ENCODE assay signal across 8 cellular contexts in the genomic region with DNA sequence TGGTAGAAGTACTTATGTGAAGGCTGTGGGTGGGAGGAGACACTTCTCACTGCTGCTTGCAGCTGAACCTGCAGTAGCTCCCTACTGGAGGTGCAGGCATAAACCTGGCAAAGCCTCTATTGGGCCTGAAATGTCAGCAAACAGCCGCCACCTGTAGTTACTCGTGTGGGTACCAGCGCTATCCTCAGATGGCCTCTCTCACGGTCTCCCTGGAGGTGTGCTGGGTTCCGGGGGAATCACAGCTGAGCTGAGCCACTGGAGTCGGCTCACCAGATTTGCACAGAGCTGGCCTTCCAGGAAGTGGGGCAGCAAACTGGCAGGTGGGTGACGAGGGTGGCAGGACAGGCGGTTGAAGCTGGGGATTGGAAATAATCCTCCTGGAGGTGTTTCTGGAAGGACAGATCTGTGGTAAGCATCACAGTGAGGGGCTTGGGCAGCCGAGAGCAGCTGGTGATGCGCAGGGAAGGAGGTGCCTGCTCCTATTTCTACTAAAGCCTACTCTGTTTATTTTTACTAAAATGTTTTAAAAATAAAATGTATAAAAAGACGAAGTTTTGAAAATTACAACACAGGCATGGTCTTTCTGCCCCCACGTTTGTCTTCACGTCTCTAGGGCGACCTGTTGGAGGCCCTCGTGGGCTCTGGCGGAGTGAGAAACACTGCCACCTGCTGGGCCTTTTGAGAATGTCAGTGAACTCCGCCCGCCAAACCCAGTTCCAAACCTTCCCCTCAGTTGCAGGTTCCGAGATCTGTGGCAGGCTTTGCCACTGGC.
DNase-seq lines count a peak whose midpoint lies in the region; ATAC-seq, FAIRE-seq and TF ChIP-seq lines count a peak whose summit lies in the region.

No MANE protein-coding gene starts in this region.

- peak overlapping the region; percentile 35 for H3K27ac ChIP-seq in keratinocyte (ENCODE audit: control insufficient read depth, insufficient read depth, low read length)

- H3K36me3 ChIP-seq in bronchial epithelial cell (ENCODE audit: control insufficient read depth, insufficient read depth, low read length) (no peaks in the 10 kb centered on the region), keratinocyte (ENCODE audit: control insufficient read depth in 2 of 2, extremely low read depth in 1 of 2, insufficient read depth in 2 of 2, low read length in 2 of 2) (no peaks in the 10 kb centered on the region)

- H3K9me3 ChIP-seq in keratinocyte (ENCODE audit: control insufficient read depth, low read depth, low read length), result no peaks in the 10 kb centered on the region

- H3K27me3 ChIP-seq in bronchial epithelial cell (ENCODE audit: control insufficient read depth, insufficient read depth, low read length) (no peaks in the 10 kb centered on the region), keratinocyte (ENCODE audit: control insufficient read depth, extremely low read depth, insufficient read depth, low read length) (no peaks in the 10 kb centered on the region)

- peak overlapping the region; percentile 10 for H2AFZ ChIP-seq in keratinocyte (ENCODE audit: control insufficient read depth, low read length)

- H3K4me2 ChIP-seq in keratinocyte (ENCODE audit: control insufficient read depth, extremely low read depth, insufficient read depth, low read depth, low read length), result peak overlapping the region; percentile 40

- peak; percentile 93 for ATAC-seq in activated B cell treated with CpG ODN at 0.5 μM for 24 hours (ENCODE audit: low read depth)
- ATAC-seq in GM18520 (IDR thresholded peaks at IDR 0.05; ENCODE audit: unreplicated experiment), result no peak

- peaks cover 7% of the 10 kb centered on the region for H3K4me1 Mint-ChIP-seq in activated B cell treated with CpG ODN at 0.5 μM for 24 hours

- dilution Hi-C loops in keratinocyte (cut with MboI; ENCODE audit: extremely low pct_ligation_motif_present, low sequenced_read_pairs), result no loop called here

- H3K27me3 Mint-ChIP-seq in activated B cell treated with CpG ODN at 0.5 μM for 24 hours, result no peaks in the 10 kb centered on the region

- no peaks in the 10 kb centered on the region for H3K79me2 ChIP-seq in keratinocyte (ENCODE audit: control insufficient read depth, insufficient read depth, low read length)

- CTCF ChIA-PET in activated B cell treated with CpG ODN at 0.5 μM for 24 hours (lab: Charles Lee), result interaction anchor here (0.8 to 2.4 kb wide), 12 partner anchors 11 to 293 kb away, joined by 3 to 23 read pairs (median 5); a partner anchor contains a TSS

- no peak overlapping the region for H3K27ac Mint-ChIP-seq in activated B cell treated with CpG ODN at 0.5 μM for 24 hours

- DNase-seq in DMS153 (lab: John Stamatoyannopoulos, UW), result peak; percentile 66
- DNase-seq in HFF-Myc (ENCODE audit: extremely low read depth, low read depth), result no peak
- peak; percentile 71 for DNase-seq in NCI-H2196 (lab: John Stamatoyannopoulos, UW; ENCODE audit: unreplicated experiment)
- DNase-seq in activated B cell treated with CpG ODN at 0.5 μM for 24 hours, result peak; percentile 54
- DNase-seq in bronchial epithelial cell (ENCODE audit: low read depth), result peak; percentile 46
- no peak for DNase-seq in keratinocyte (ENCODE audit: low read depth, low spot score)
- DNase-seq in stimulated activated CD4-positive, alpha-beta T cell treated with anti-CD3 and anti-CD28 coated beads, Interleukin-1b, Interleukin-23, amount 100 ng/mL, for 24 hours (ENCODE audit: low read depth in 4 of 4, low spot score in 1 of 4), result peak; percentile 47 to 62 (median 56)

- H3K9ac ChIP-seq in keratinocyte (ENCODE audit: control insufficient read depth, extremely low read depth, insufficient read depth, low read length), result no peak overlapping the region

- intact Hi-C loops in activated B cell treated with CpG ODN at 0.5 μM for 24 hours (cut with micrococcal nuclease), result loop anchor here (1.0 to 2.0 kb wide), 5 partner anchors 96 to 292 kb away; a partner anchor contains a TSS

- POLR2A ChIA-PET in activated B cell treated with CpG ODN at 0.5 μM for 24 hours (lab: Charles Lee), result interaction anchor here (1.2 to 1.3 kb wide), 3 partner anchors 96 to 134 kb away, joined by 3 to 6 read pairs (median 4); a partner anchor contains a TSS

- TF ChIP-seq CTCF in HFF-Myc (IDR thresholded peaks at IDR 0.05; ENCODE audit: low read depth, low read length, missing control alignments) (peak; percentile 81), activated B cell treated with CpG ODN at 0.5 μM for 24 hours (IDR thresholded peaks at IDR 0.05) (peak; percentile 32), bronchial epithelial cell (IDR thresholded peaks at IDR 0.05; ENCODE audit: insufficient read depth, low read length, severe bottlenecking) (peak; percentile 75), keratinocyte (optimal IDR thresholded peaks at IDR 0.05 in 1 of 3, IDR thresholded peaks at IDR 0.05 in 1 of 3, conservative IDR thresholded peaks at IDR 0.05 in 1 of 3; ENCODE audit: extremely low read depth in 1 of 3, insufficient read depth in 2 of 3, low read length in 3 of 3) (peak; percentile 79 to 82 (median 81))

- H3K9me3 Mint-ChIP-seq in activated B cell treated with CpG ODN at 0.5 μM for 24 hours, result no peaks in the 10 kb centered on the region

- H4K20me1 ChIP-seq in keratinocyte (ENCODE audit: control insufficient read depth, extremely low read depth, insufficient read depth, low read length), result no peaks in the 10 kb centered on the region

- peaks cover 22% of the 10 kb centered on the region for H3K4me1 ChIP-seq in keratinocyte (ENCODE audit: control insufficient read depth, extremely low read depth, insufficient read depth, low read length)

- H3K9me1 ChIP-seq in keratinocyte (ENCODE audit: control insufficient read depth, extremely low read depth, insufficient read depth, low read length), result no peaks in the 10 kb centered on the region

- no peak overlapping the region for H3K4me3 Mint-ChIP-seq in activated B cell treated with CpG ODN at 0.5 μM for 24 hours

- H3K4me3 ChIP-seq in HFF-Myc (replicated peaks; ENCODE audit: low read depth, low read length), result no peak overlapping the region
- H3K4me3 ChIP-seq in bronchial epithelial cell (ENCODE audit: low read depth, low read length), result no peak overlapping the region
- H3K4me3 ChIP-seq in keratinocyte (ENCODE audit: control insufficient read depth in 2 of 3, extremely low read depth in 1 of 3, insufficient read depth in 2 of 3, low read depth in 1 of 3, low read length in 3 of 3), result no peak overlapping the region

- FAIRE-seq in bronchial epithelial cell (lab: Jason Lieb, UNC) (peak; percentile 13), keratinocyte (lab: Jason Lieb, UNC) (peak; percentile 78)

- H3K36me3 Mint-ChIP-seq in activated B cell treated with CpG ODN at 0.5 μM for 24 hours (ENCODE audit: low read depth), result no peaks in the 10 kb centered on the region

Comparison
In these comparisons a context has a peak if more than half of its experiments do, and no peak if none do; other contexts are left out.
1. DNase-seq: peak in DMS153 (single experiment), NCI-H2196 (single experiment), activated B cell treated with CpG ODN at 0.5 μM for 24 hours (single experiment), bronchial epithelial cell (single experiment) and stimulated activated CD4-positive, alpha-beta T cell treated with anti-CD3 and anti-CD28 coated beads, Interleukin-1b, Interleukin-23, amount 100 ng/mL, for 24 hours (4 of 4); none in HFF-Myc (single experiment) and keratinocyte (single experiment).
2. Peak in every context shown above with its lines, with median percentiles within 50 percentile points of each other: CTCF ChIP-seq.